ENCODE assay signal across 28 cellular contexts in genomic region chr7:72337822-72338167, GRCh38.
DNase-seq lines count a peak whose midpoint lies in the region; ATAC-seq lines count a peak whose summit lies in the region.
"Had no signal": no experiment of that assay in that cellular context is flagged by ENCODE, and none has a peak within 500 bp of the region (broad histone marks: within the 10 kb centered on the region; RNA-seq: fewer than 3 reads in every experiment).

No MANE protein-coding gene starts in this region.

- H3K27me3 ChIP-seq in HUES48 (ENCODE audit: control insufficient read depth, insufficient read depth, low read length) (peaks cover 38% of the 10 kb centered on the region), ectodermal cell (ENCODE audit: control insufficient read depth, insufficient read depth, low read length, poor library complexity, severe bottlenecking) (peaks cover 52% of the 10 kb centered on the region)
- H3K27me3 ChIP-seq: ascending aorta had no signal

- no peak for ATAC-seq in stimulated activated naive B cell treated with anti-CD40 and anti-IgM and Interleukin-4, amounts not matched to agents 10 μg/mL and 1 μg/mL and 100 μg/mL, for 72 hours (replicated peaks)
- ATAC-seq in HG02759 (IDR thresholded peaks at IDR 0.05; ENCODE audit: unreplicated experiment) = no peak
- no peak for ATAC-seq in stimulated activated effector memory CD8-positive, alpha-beta T cell treated with anti-CD3 and anti-CD28 coated beads, Interleukin-12 subunit alpha, Interleukin-12 subunit beta, amount 100 ng/mL, for 72 hours
- ATAC-seq: activated CD4-positive, alpha-beta T cell treated with anti-CD3 and anti-CD28 coated beads for 36 hours; gastroesophageal sphincter; lower lobe of right lung; PC-3 had no signal

- peaks cover 0 to 5% of the 10 kb centered on the region in 2 donors for H3K36me3 Mint-ChIP-seq in stimulated activated naive B cell treated with anti-CD40 and anti-IgM and Interleukin-4, amounts not matched to agents 10 μg/mL and 1 μg/mL and 100 μg/mL, for 72 hours
- no peaks in the 10 kb centered on the region for H3K36me3 Mint-ChIP-seq in stimulated activated effector memory CD8-positive, alpha-beta T cell treated with anti-CD3 and anti-CD28 coated beads, Interleukin-12 subunit alpha, Interleukin-12 subunit beta, amount 100 ng/mL, for 72 hours
- H3K36me3 Mint-ChIP-seq: activated naive CD8-positive, alpha-beta T cell treated with anti-CD3 and anti-CD28 coated beads for 36 hours had no signal

- peaks cover 14% of the 10 kb centered on the region; the same call in 1 of the 2 replicates for H3K4me1 ChIP-seq in HUES48 (ENCODE audit: control insufficient read depth, insufficient read depth, low read length)
- H3K4me1 ChIP-seq in ectodermal cell (ENCODE audit: control insufficient read depth, insufficient read depth, low read length) = no peaks in the 10 kb centered on the region
- H3K4me1 ChIP-seq: ascending aorta, BLaER1, lower lobe of right lung, prostate gland had no signal

- peaks cover 53 to 61% of the 10 kb centered on the region in 2 donors for H3K27me3 Mint-ChIP-seq in stimulated activated naive B cell treated with anti-CD40 and anti-IgM and Interleukin-4, amounts not matched to agents 10 μg/mL and 1 μg/mL and 100 μg/mL, for 72 hours

- peak overlapping the region; percentile 75 for H3K4me3 ChIP-seq in HUES48 (ENCODE audit: low read depth, low read length)
- H3K4me3 ChIP-seq in ectodermal cell (ENCODE audit: insufficient read depth, low read depth, low read length) = peak overlapping the region; percentile 58
- H3K4me3 ChIP-seq in iPS-18c (ENCODE audit: insufficient read depth, low read depth, low read length) = peak overlapping the region; percentile 72
- H3K4me3 ChIP-seq: gastroesophageal sphincter, lower lobe of right lung, thoracic aorta had no signal

- no peaks in the 10 kb centered on the region for H3K9me3 ChIP-seq in HUES48 (ENCODE audit: control insufficient read depth, insufficient read depth, low read length)
- no peaks in the 10 kb centered on the region for H3K9me3 ChIP-seq in ectodermal cell (ENCODE audit: control insufficient read depth, low read length)
- peaks cover 3% of the 10 kb centered on the region for H3K9me3 ChIP-seq in iPS-18c (ENCODE audit: control insufficient read depth, insufficient read depth, low read length)
- H3K9me3 ChIP-seq: ascending aorta, lower lobe of right lung, neutrophil, prostate gland, thoracic aorta had no signal

- peak overlapping the region; percentile 88 for H3K27ac Mint-ChIP-seq in stimulated activated naive B cell treated with anti-CD40 and anti-IgM and Interleukin-4, amounts not matched to agents 10 μg/mL and 1 μg/mL and 100 μg/mL, for 72 hours
- no peak overlapping the region for H3K27ac Mint-ChIP-seq in stimulated activated effector memory CD8-positive, alpha-beta T cell treated with anti-CD3 and anti-CD28 coated beads, Interleukin-12 subunit alpha, Interleukin-12 subunit beta, amount 100 ng/mL, for 72 hours
- H3K27ac Mint-ChIP-seq: activated CD4-positive, alpha-beta T cell treated with anti-CD3 and anti-CD28 coated beads for 36 hours; activated naive CD8-positive, alpha-beta T cell treated with anti-CD3 and anti-CD28 coated beads for 36 hours had no signal

- no peak for DNase-seq in stimulated activated naive B cell treated with anti-CD40 and anti-IgM and Interleukin-4, amounts not matched to agents 10 μg/mL and 1 μg/mL and 100 μg/mL, for 72 hours
- DNase-seq in COLO668 (lab: John Stamatoyannopoulos, UW; ENCODE audit: unreplicated experiment) = no peak
- DNase-seq in activated T-cell treated with anti-CD3 and anti-CD28 coated beads for 4 hours = no peak
- DNase-seq in stimulated activated effector memory CD8-positive, alpha-beta T cell treated with anti-CD3 and anti-CD28 coated beads, Interleukin-12 subunit alpha, Interleukin-12 subunit beta, amount 100 ng/mL, for 72 hours (ENCODE audit: low spot score in 2 of 2) = no peak
- DNase-seq: ACHN; activated CD4-positive, alpha-beta T cell treated with anti-CD3 and anti-CD28 coated beads for 36 hours; activated CD8-positive, alpha-beta memory T cell treated with anti-CD3 and anti-CD28 coated beads for 24 hours; activated effector memory CD4-positive, alpha-beta T cell treated with anti-CD3 and anti-CD28 coated beads, Interleukin-2, amount 50 U/mL, for 16 hours; activated naive CD8-positive, alpha-beta T cell treated with anti-CD3 and anti-CD28 coated beads for 36 hours; activated T-cell treated with anti-CD3 and anti-CD28 coated beads, Interleukin-2, amount 50 U/mL, for 1 hour; kidney glomerular epithelial cell; lower lobe of right lung; NCI-H1048; NCI-H1930; PC-3; Right ventricle myocardium superior; stimulated activated naive CD4-positive, alpha-beta T cell treated with Interleukin-2 at 50 U/mL for 16 hours had no signal

- H3K36me3 ChIP-seq in HUES48 (ENCODE audit: control insufficient read depth, insufficient read depth, low read length) (no peaks in the 10 kb centered on the region), ectodermal cell (ENCODE audit: control insufficient read depth, insufficient read depth, low read length) (no peaks in the 10 kb centered on the region)
- H3K36me3 ChIP-seq: ascending aorta, BLaER1, gastroesophageal sphincter, lower lobe of right lung, neutrophil, prostate gland, thoracic aorta had no signal

- 61 to 62% methylated on average over 9 of the region's 9 CpGs for WGBS in ectodermal cell, 2 experiments

- no peak overlapping the region for H3K4me3 Mint-ChIP-seq in stimulated activated naive B cell treated with anti-CD40 and anti-IgM and Interleukin-4, amounts not matched to agents 10 μg/mL and 1 μg/mL and 100 μg/mL, for 72 hours
- H3K4me3 Mint-ChIP-seq in stimulated activated effector memory CD8-positive, alpha-beta T cell treated with anti-CD3 and anti-CD28 coated beads, Interleukin-12 subunit alpha, Interleukin-12 subunit beta, amount 100 ng/mL, for 72 hours = no peak overlapping the region
- H3K4me3 Mint-ChIP-seq: activated naive CD8-positive, alpha-beta T cell treated with anti-CD3 and anti-CD28 coated beads for 36 hours had no signal

- 0 out of 2 replicates have a peak overlapping the region, but pooled peaks have one; percentile 30 for H3K9ac ChIP-seq in HUES48 (ENCODE audit: low read depth, low read length)
- H3K9ac ChIP-seq: BLaER1 had no signal

- peaks cover 5 to 8% of the 10 kb centered on the region in 2 donors for H3K4me1 Mint-ChIP-seq in stimulated activated naive B cell treated with anti-CD40 and anti-IgM and Interleukin-4, amounts not matched to agents 10 μg/mL and 1 μg/mL and 100 μg/mL, for 72 hours
- no peaks in the 10 kb centered on the region for H3K4me1 Mint-ChIP-seq in stimulated activated effector memory CD8-positive, alpha-beta T cell treated with anti-CD3 and anti-CD28 coated beads, Interleukin-12 subunit alpha, Interleukin-12 subunit beta, amount 100 ng/mL, for 72 hours
- H3K4me1 Mint-ChIP-seq: activated CD4-positive, alpha-beta T cell treated with anti-CD3 and anti-CD28 coated beads for 36 hours; activated naive CD8-positive, alpha-beta T cell treated with anti-CD3 and anti-CD28 coated beads for 36 hours had no signal

- peaks cover 14 to 15% of the 10 kb centered on the region in 2 donors for H3K9me3 Mint-ChIP-seq in stimulated activated naive B cell treated with anti-CD40 and anti-IgM and Interleukin-4, amounts not matched to agents 10 μg/mL and 1 μg/mL and 100 μg/mL, for 72 hours
- H3K9me3 Mint-ChIP-seq in stimulated activated effector memory CD8-positive, alpha-beta T cell treated with anti-CD3 and anti-CD28 coated beads, Interleukin-12 subunit alpha, Interleukin-12 subunit beta, amount 100 ng/mL, for 72 hours = peaks cover 11% of the 10 kb centered on the region

- H3K27ac ChIP-seq in HUES48 (ENCODE audit: low read depth, low read length) (no peak overlapping the region), ectodermal cell (ENCODE audit: insufficient read depth, low read depth, low read length, poor library complexity, severe bottlenecking) (no peak overlapping the region)
- H3K27ac ChIP-seq: ascending aorta, BLaER1, gastroesophageal sphincter, HL-60, lower lobe of right lung, neutrophil, prostate gland, thoracic aorta had no signal
